8 cellular contexts compared by ENCODE assay signal in genomic region chr2:241732513-241733186, GRCh38. TPM values are rescaled to one million over a fixed set of nuclear protein-coding genes. Genes with fewer than 3 reads are reported as not detected.
DNase-seq lines count a peak whose midpoint lies in the region; ATAC-seq, FAIRE-seq and TF ChIP-seq lines count a peak whose summit lies in the region.
"Not testable (repeated sequence)": the region's sequence is repeated elsewhere in the genome, so short reads cannot be mapped to it uniquely, and the experiment has no call there.

No MANE protein-coding gene starts in this region.

- WGBS in H9 (ENCODE audit: extremely low coverage, insufficient read length, low lambda C conversion rate), result no CpG with 5 or more reads among the region's 26 CpGs
- WGBS in K562 (ENCODE audit: insufficient coverage, low coverage, missing lambda C conversion rate), result 30% methylated on average over 15 of the region's 26 CpGs

- H2BK12ac ChIP-seq in H9 (ENCODE audit: insufficient read length, low read depth, low read length), result not testable (repeated sequence)

- peak overlapping the region in 1 of 2 experiments; percentile 56; a peak in 1 of 5 replicates for H3K4me3 Mint-ChIP-seq in H9
- peak overlapping the region; percentile 61 for H3K4me3 Mint-ChIP-seq in glutamatergic neuron (ENCODE audit: unreplicated experiment)
- H3K4me3 Mint-ChIP-seq in natural killer cell treated with Interleukin-12 subunit alpha and Interleukin-12 subunit beta and Interleukin-15 and Interleukin-18, amount 100 ng/mL, for 72 hours, result peak overlapping the region; percentile 61

- H2AFZ ChIP-seq in H9 (ENCODE audit: low read length); PC-3 (ENCODE audit: low read length): not testable (repeated sequence)
- H2AFZ ChIP-seq in K562 (ENCODE audit: low read depth, low read length), result peak overlapping the region; percentile 55; the same call in 1 of the 2 replicates

- not testable (repeated sequence) for TF ChIP-seq EP300 in K562 (IDR thresholded peaks at IDR 0.05; ENCODE audit: low read length)

- H4K8ac ChIP-seq in H9 (replicated peaks; ENCODE audit: insufficient read length, low read depth, low read length), result not testable (repeated sequence)

- H2BK5ac ChIP-seq in H9 (ENCODE audit: insufficient read length, low read length), result not testable (repeated sequence)

- CTCF ChIA-PET in PC-3 (lab: Charles Lee); K562 (lab: Yijun Ruan, JAX; ENCODE audit: low intra/inter-chr PET ratio): not testable (repeated sequence)

- peak; percentile 77 for FAIRE-seq in K562 (lab: Jason Lieb, UNC)

- H2BK120ac ChIP-seq in H9 (ENCODE audit: low read depth, low read length, poor library complexity, severe bottlenecking), result not testable (repeated sequence)

- peaks cover 12% of the 10 kb centered on the region for H3K23me2 ChIP-seq in H9 (ENCODE audit: insufficient read length, low read depth, low read length, poor library complexity, severe bottlenecking)

- peak; percentile 47 to 76; a peak in 3 of 4 replicates for TF ChIP-seq RAD21 in K562 (CRISPR knock-in tag; conservative IDR thresholded peaks at IDR 0.05 in 1 of 2, IDR thresholded peaks at IDR 0.05 in 1 of 2)

- not testable (repeated sequence) for H3K18ac ChIP-seq in H9 (ENCODE audit: insufficient read length, low read depth, low read length)

- not testable (repeated sequence) for ATAC-seq in PC-3; K562; natural killer cell treated with Interleukin-12 subunit alpha and Interleukin-12 subunit beta and Interleukin-15 and Interleukin-18, amount 100 ng/mL, for 72 hours

- not testable (repeated sequence) for H3F3A ChIP-seq in PC-3 (ENCODE audit: low read length, unreplicated experiment)

- not testable (repeated sequence) for H3K79me2 ChIP-seq in H9 (ENCODE audit: insufficient read depth, low read length); PC-3 (ENCODE audit: low read length)
- peaks cover 19% of the 10 kb centered on the region for H3K79me2 ChIP-seq in K562 (ENCODE audit: control insufficient read depth, insufficient read depth, low read length)

- peak overlapping the region; percentile 93 for H3K27ac ChIP-seq in BLaER1
- not testable (repeated sequence) for H3K27ac ChIP-seq in H9 (ENCODE audit: insufficient read length, low read depth, low read length); K562 (ENCODE audit: extremely low read depth, low read depth, low read length)
- H3K27ac ChIP-seq in PC-3 (ENCODE audit: low read length), result peak overlapping the region; percentile 59

- H3K27ac Mint-ChIP-seq in H9, result peak overlapping the region in 1 of 3 experiments; percentile 74; a peak in 1 of 7 replicates
- not testable (repeated sequence) for H3K27ac Mint-ChIP-seq in glutamatergic neuron (ENCODE audit: unreplicated experiment)
- peak overlapping the region; percentile 3 to 15 for H3K27ac Mint-ChIP-seq in natural killer cell treated with Interleukin-12 subunit alpha and Interleukin-12 subunit beta and Interleukin-15 and Interleukin-18, amount 100 ng/mL, for 72 hours

- not testable (repeated sequence) for H4K91ac ChIP-seq in H9 (ENCODE audit: insufficient read length, low read depth, low read length)

- peaks cover 12% of the 10 kb centered on the region; the same call in 1 of the 2 replicates for H3K36me3 ChIP-seq in BLaER1
- H3K36me3 ChIP-seq in PC-3 (ENCODE audit: low read depth, low read length); K562 (ENCODE audit: control insufficient read depth, insufficient read depth, low read length): not testable (repeated sequence)

- H3K4me1 Mint-ChIP-seq in H9; glutamatergic neuron (ENCODE audit: low read depth, unreplicated experiment): not testable (repeated sequence)
- H3K4me1 Mint-ChIP-seq in natural killer cell treated with Interleukin-12 subunit alpha and Interleukin-12 subunit beta and Interleukin-15 and Interleukin-18, amount 100 ng/mL, for 72 hours (ENCODE audit: low read depth in 2 of 2), result peaks cover 35 to 40% of the 10 kb centered on the region in 2 donors

- H2AK5ac ChIP-seq in H9 (ENCODE audit: insufficient read length, low read length), result not testable (repeated sequence)

- peaks cover 3 to 13% (median 11%) of the 10 kb centered on the region in 3 experiments; a peak in 4 of 7 replicates for H3K36me3 Mint-ChIP-seq in H9 (ENCODE audit: insufficient read depth in 1 of 3, low read depth in 3 of 3)
- H3K36me3 Mint-ChIP-seq in glutamatergic neuron (ENCODE audit: unreplicated experiment); natural killer cell treated with Interleukin-12 subunit alpha and Interleukin-12 subunit beta and Interleukin-15 and Interleukin-18, amount 100 ng/mL, for 72 hours: not testable (repeated sequence)

- POLR2A ChIA-PET in PC-3 (lab: Charles Lee; ENCODE audit: unreplicated experiment); K562 (lab: Yijun Ruan, JAX): not testable (repeated sequence)

- BruUV-seq in PC-3 (replicated peaks; lab: Mats Ljungman, UMichigan); K562 (replicated peaks; lab: Mats Ljungman, UMichigan): not testable (repeated sequence)

- H3K23ac ChIP-seq in H9 (ENCODE audit: insufficient read length, low read depth, low read length), result not testable (repeated sequence)

- DNase-seq in H9 (peak; percentile 59), PC-3 (peak; percentile 41), K562 (ENCODE audit: extremely low read depth in 1 of 4, low spot score in 3 of 4) (peak in 1 of 4 experiments; percentile 64), glutamatergic neuron (peak; percentile 78)
- peak; percentile 76 to 85 for DNase-seq in activated CD4-positive, alpha-beta T cell treated with anti-CD3 and anti-CD28 coated beads, Interleukin-2, amount 50 U/mL, for 48 hours
- peak; percentile 72 for DNase-seq in natural killer cell treated with Interleukin-12 subunit alpha and Interleukin-12 subunit beta and Interleukin-15 and Interleukin-18, amount 100 ng/mL, for 72 hours (ENCODE audit: low spot score)
- peak in 2 of 3 experiments; percentile 35 for DNase-seq in stimulated activated CD4-positive, alpha-beta T cell treated with anti-CD3 and anti-CD28 coated beads, TNF-alpha, amount 100 ng/mL, for 4 hours (ENCODE audit: low read depth in 3 of 3)

- H3K4ac ChIP-seq in H9 (ENCODE audit: low read depth, low read length), result not testable (repeated sequence)

- not testable (repeated sequence) for H3K56ac ChIP-seq in H9 (ENCODE audit: insufficient read length, low read depth, low read length)

- not testable (repeated sequence) for H4K5ac ChIP-seq in H9 (ENCODE audit: insufficient read length, low read depth, low read length)

- peaks cover 84% of the 10 kb centered on the region for H3K4me1 ChIP-seq in BLaER1
- H3K4me1 ChIP-seq in H9 (ENCODE audit: insufficient read depth, low read length), result not testable (repeated sequence)
- H3K4me1 ChIP-seq in PC-3 (ENCODE audit: insufficient read depth, low read length), result peaks cover 14% of the 10 kb centered on the region
- peaks cover 4 to 39% of the 10 kb centered on the region in 2 experiments; a peak in 3 of 5 replicates for H3K4me1 ChIP-seq in K562 (replicated peaks in 1 of 2; ENCODE audit: control insufficient read depth in 2 of 2, insufficient read depth in 2 of 2, low read length in 2 of 2)

- not testable (repeated sequence) for H2BK15ac ChIP-seq in H9 (ENCODE audit: low read depth, low read length)

- H3K9me3 Mint-ChIP-seq in H9; natural killer cell treated with Interleukin-12 subunit alpha and Interleukin-12 subunit beta and Interleukin-15 and Interleukin-18, amount 100 ng/mL, for 72 hours: not testable (repeated sequence)
- peaks cover 12% of the 10 kb centered on the region for H3K9me3 Mint-ChIP-seq in glutamatergic neuron (ENCODE audit: unreplicated experiment)

- H3K27me3 ChIP-seq in BLaER1; H9 (ENCODE audit: insufficient read depth, low read length); PC-3 (ENCODE audit: low read length); K562 (ENCODE audit: control insufficient read depth in 2 of 2, insufficient read depth in 2 of 2, low read length in 2 of 2): not testable (repeated sequence)

- H3K79me1 ChIP-seq in H9 (ENCODE audit: insufficient read depth, low read depth, low read length, poor library complexity, severe bottlenecking), result not testable (repeated sequence)

- peak overlapping the region; percentile 53; the same call in 1 of the 2 replicates for H3K9ac ChIP-seq in BLaER1
- H3K9ac ChIP-seq in H9 (ENCODE audit: extremely low read depth, insufficient read length, low read length); PC-3 (ENCODE audit: low read length); K562 (ENCODE audit: insufficient read depth in 1 of 2, low read depth in 2 of 2, low read length in 2 of 2): not testable (repeated sequence)

- H3K9me3 ChIP-seq in BLaER1; H9 (ENCODE audit: control insufficient read depth, low read depth, low read length); PC-3 (ENCODE audit: low read length); K562 (replicated peaks; ENCODE audit: control insufficient read depth, insufficient read depth, low read depth, low read length): not testable (repeated sequence)

- not testable (repeated sequence) for H3T11ph ChIP-seq in H9 (ENCODE audit: low read length)

- intact Hi-C loops in PC-3 (cut with micrococcal nuclease) (loop anchor here (2.0 to 10.0 kb wide), 2 partner anchors 30 to 132 kb away; partner anchors contain the start of genes ING5 and RTP5), K562 (cut with micrococcal nuclease) (loop anchor here (1.0 to 5.0 kb wide), 3 partner anchors 45 to 150 kb away; partner anchors contain the start of gene DTYMK)

- H3K14ac ChIP-seq in H9 (ENCODE audit: insufficient read depth, low read length), result not testable (repeated sequence)

- TF ChIP-seq CTCF in H9 (conservative IDR thresholded peaks at IDR 0.05), result peak; percentile 74
- peak; percentile 38; the same call in 1 of the 2 replicates for TF ChIP-seq CTCF in PC-3 (conservative IDR thresholded peaks at IDR 0.05; ENCODE audit: low read depth, low read length)
- TF ChIP-seq CTCF in K562 (IDR thresholded peaks at IDR 0.05 in 2 of 3, conservative IDR thresholded peaks at IDR 0.05 in 1 of 3; ENCODE audit: insufficient read depth in 2 of 3, low read depth in 1 of 3, low read length in 3 of 3), result peak; percentile 30 to 44 (median 35); a peak in 3 of 6 replicates
- peak; percentile 60 for TF ChIP-seq CTCF in glutamatergic neuron (IDR thresholded peaks at IDR 0.05; ENCODE audit: partially characterized antibody, unreplicated experiment)

- not testable (repeated sequence) for H3K9me2 ChIP-seq in PC-3 (replicated peaks; ENCODE audit: low read length)

- peak overlapping the region; percentile 81; the same call in 1 of the 2 replicates for H3K4me3 ChIP-seq in BLaER1
- H3K4me3 ChIP-seq in PC-3 (ENCODE audit: low read length); K562: not testable (repeated sequence)

- not testable (repeated sequence) for TF ChIP-seq POLR2A in K562 (conservative IDR thresholded peaks at IDR 0.05)

- not testable (repeated sequence) for H4K20me1 ChIP-seq in BLaER1; H9 (ENCODE audit: control insufficient read depth, insufficient read depth, insufficient read length); PC-3 (ENCODE audit: low read length); K562 (replicated peaks; ENCODE audit: control insufficient read depth, insufficient read depth, low read length)

- H3K4me2 ChIP-seq in BLaER1 (peak overlapping the region; percentile 98), PC-3 (ENCODE audit: low read length) (peak overlapping the region; percentile 80; the same call in 1 of the 2 replicates)
- not testable (repeated sequence) for H3K4me2 ChIP-seq in H9 (ENCODE audit: insufficient read depth, insufficient read length, low read length); K562 (ENCODE audit: insufficient read depth, low read length)

- H2BK20ac ChIP-seq in H9 (ENCODE audit: low read depth, low read length, poor library complexity, severe bottlenecking), result not testable (repeated sequence)

- in situ Hi-C loops in K562 (cut with MboI), result not testable (repeated sequence)

- H3K27me3 Mint-ChIP-seq in H9 (ENCODE audit: low read depth), result peaks cover 23% of the 10 kb centered on the region
- not testable (repeated sequence) for H3K27me3 Mint-ChIP-seq in glutamatergic neuron (ENCODE audit: unreplicated experiment); natural killer cell treated with Interleukin-12 subunit alpha and Interleukin-12 subunit beta and Interleukin-15 and Interleukin-18, amount 100 ng/mL, for 72 hours

- not testable (repeated sequence) for H3K9me1 ChIP-seq in K562 (ENCODE audit: control insufficient read depth, insufficient read depth, low read length)

RNA-seq across cellular contexts. Expression of gene D2HGDH, which starts 1.8 kb away (rescaled TPM):
- total RNA-seq in H9 (2021), result 10.0 TPM in 2 replicates
- 28.5 and 51.2 TPM in 2 replicates for total RNA-seq in PC-3 (2014; rRNA removed)
- 47.1 and 160 TPM in 2 replicates for total RNA-seq in K562 (2011; cell fraction: chromatin; rRNA removed; ENCODE audit: low replicate concordance)
- total RNA-seq in K562 (2011; cell fraction: nucleolus; rRNA removed), result 99.4 and 106 TPM in 2 replicates
- total RNA-seq in K562 (2011; cell fraction: nucleoplasm; rRNA removed), result 49.9 and 63.9 TPM in 2 replicates
- 22.4 and 23.3 TPM in 2 replicates for total RNA-seq in K562 (2014; rRNA removed)
- total RNA-seq in K562 (2014; rRNA removed; fragmentation: Illumina TruSeq; extraction: Trizol), result 1.7 and 4.4 TPM in 2 replicates
- 10.3 and 10.9 TPM in 2 replicates for total RNA-seq in K562 (2015; rRNA removed; fragmentation: Illumina TruSeq; extraction: Trizol)
- total RNA-seq in K562 (2021), result 26.0 and 30.8 TPM in 2 replicates
- polyA plus RNA-seq in K562 (2011; rRNA removed), result 15.2 and 25.7 TPM in 2 replicates
- polyA plus RNA-seq in K562 (2011; cell fraction: cytosol; rRNA removed), result 10.4 and 20.9 TPM in 2 replicates
- polyA plus RNA-seq in K562 (2011; cell fraction: nucleus; rRNA removed), result 136 and 197 TPM in 2 replicates
- 28.7 and 36.6 TPM in 2 replicates for polyA plus RNA-seq in K562 (2012)
- 5.1 and 10.1 TPM in 2 replicates for polyA plus RNA-seq in K562 (2014; fragmentation: Illumina TruSeq; extraction: Trizol)
- under 1 TPM; 0.39 to 0.52 TPM for polyA plus RNA-seq in K562 (2014; fragmentation: Nextera tagmentation; extraction: Ambion mirVana)
- 26.5 and 29.0 TPM in 2 replicates for polyA plus RNA-seq in K562 (2014; rRNA removed)
- polyA minus RNA-seq in K562 (2011; rRNA and poly(A)+ RNA removed), result 4.4 and 10.4 TPM in 2 replicates
- polyA minus RNA-seq in K562 (2011; cell fraction: cytosol; rRNA and poly(A)+ RNA removed), result 14.4 and 21.0 TPM in 2 replicates
- 33.7 and 35.7 TPM in 2 replicates for polyA minus RNA-seq in K562 (2011; cell fraction: nucleus; rRNA and poly(A)+ RNA removed)
- total RNA-seq in glutamatergic neuron (ENCODE audit: unreplicated experiment), result 12.5 TPM
- 10 to 100 TPM; 36.6 to 60.1 TPM for total RNA-seq in natural killer cell treated with Interleukin-12 subunit alpha and Interleukin-12 subunit beta and Interleukin-15 and Interleukin-18, amount 100 ng/mL, for 72 hours

RNA-seq across cellular contexts. Expression of gene ING5, which starts 30.8 kb away (rescaled TPM):
- total RNA-seq in H9 (2021), result 60.4 and 66.0 TPM in 2 replicates
- total RNA-seq in PC-3 (2014; rRNA removed), result 30.2 and 32.1 TPM in 2 replicates
- total RNA-seq in K562 (2011; cell fraction: chromatin; rRNA removed; ENCODE audit: low replicate concordance), result 115 and 209 TPM in 2 replicates
- 112 and 114 TPM in 2 replicates for total RNA-seq in K562 (2011; cell fraction: nucleolus; rRNA removed)
- 67.4 and 95.2 TPM in 2 replicates for total RNA-seq in K562 (2011; cell fraction: nucleoplasm; rRNA removed)
- 28.7 and 30.5 TPM in 2 replicates for total RNA-seq in K562 (2014; rRNA removed)
- 23.2 and 27.9 TPM in 2 replicates for total RNA-seq in K562 (2014; rRNA removed; fragmentation: Illumina TruSeq; extraction: Trizol)
- total RNA-seq in K562 (2015; rRNA removed; fragmentation: Illumina TruSeq; extraction: Trizol), result 26.9 and 28.4 TPM in 2 replicates
- total RNA-seq in K562 (2021), result 25.1 and 27.5 TPM in 2 replicates
- 32.0 and 37.2 TPM in 2 replicates for polyA plus RNA-seq in K562 (2011; rRNA removed)
- 27.3 and 27.8 TPM in 2 replicates for polyA plus RNA-seq in K562 (2011; cell fraction: cytosol; rRNA removed)
- 77.4 and 82.1 TPM in 2 replicates for polyA plus RNA-seq in K562 (2011; cell fraction: nucleus; rRNA removed)
- 23.3 and 29.6 TPM in 2 replicates for polyA plus RNA-seq in K562 (2012)
- polyA plus RNA-seq in K562 (2014; fragmentation: Illumina TruSeq; extraction: Trizol), result 21.9 and 23.2 TPM in 2 replicates
- 10 to 100 TPM; 10.4 to 13.2 TPM for polyA plus RNA-seq in K562 (2014; fragmentation: Nextera tagmentation; extraction: Ambion mirVana)
- polyA plus RNA-seq in K562 (2014; rRNA removed), result 53.3 and 73.4 TPM in 2 replicates
- polyA minus RNA-seq in K562 (2011; rRNA and poly(A)+ RNA removed), result 33.2 and 34.8 TPM in 2 replicates
- polyA minus RNA-seq in K562 (2011; cell fraction: cytosol; rRNA and poly(A)+ RNA removed), result 17.5 and 22.4 TPM in 2 replicates
- 22.6 and 23.5 TPM in 2 replicates for polyA minus RNA-seq in K562 (2011; cell fraction: nucleus; rRNA and poly(A)+ RNA removed)
- 38.3 TPM for total RNA-seq in glutamatergic neuron (ENCODE audit: unreplicated experiment)
- total RNA-seq in natural killer cell treated with Interleukin-12 subunit alpha and Interleukin-12 subunit beta and Interleukin-15 and Interleukin-18, amount 100 ng/mL, for 72 hours, result 10 to 100 TPM; 27.8 to 70.6 TPM

RNA-seq across cellular contexts. Expression of gene GAL3ST2, which starts 44.0 kb away (rescaled TPM):
- total RNA-seq in H9 (2021) (0.33 and 0.37 TPM in 2 replicates), PC-3 (2014; rRNA removed) (not detected in 2 replicates), K562 (2014; rRNA removed) (0.61 TPM in 1 of 2 replicates, not detected in the other), K562 (2014; rRNA removed; fragmentation: Illumina TruSeq; extraction: Trizol) (not detected in 2 replicates), K562 (2015; rRNA removed; fragmentation: Illumina TruSeq; extraction: Trizol) (not detected in 2 replicates), K562 (2021) (0.31 and 0.42 TPM in 2 replicates), glutamatergic neuron (ENCODE audit: unreplicated experiment) (0.42 TPM)
- 0.51 and 1.8 TPM in 2 replicates for total RNA-seq in K562 (2011; cell fraction: chromatin; rRNA removed; ENCODE audit: low replicate concordance)
- 1.8 and 2.2 TPM in 2 replicates for total RNA-seq in K562 (2011; cell fraction: nucleolus; rRNA removed)
- 1.1 TPM in 1 of 2 replicates, not detected in the other for total RNA-seq in K562 (2011; cell fraction: nucleoplasm; rRNA removed)
- polyA plus RNA-seq in K562 (2011; rRNA removed) (0.08 TPM in 1 of 2 replicates, not detected in the other), K562 (2014; fragmentation: Illumina TruSeq; extraction: Trizol) (not detected in 2 replicates), K562 (2014; fragmentation: Nextera tagmentation; extraction: Ambion mirVana) (not detected), K562 (2014; rRNA removed) (0.38 TPM in 1 of 2 replicates, not detected in the other)
- not detected in 2 replicates for polyA plus RNA-seq in K562 (2011; cell fraction: cytosol; rRNA removed)
- 0.15 and 0.43 TPM in 2 replicates for polyA plus RNA-seq in K562 (2011; cell fraction: nucleus; rRNA removed)
- 0.90 and 1.00 TPM in 2 replicates for polyA plus RNA-seq in K562 (2012)
- not detected in 2 replicates for polyA minus RNA-seq in K562 (2011; rRNA and poly(A)+ RNA removed)
- polyA minus RNA-seq in K562 (2011; cell fraction: cytosol; rRNA and poly(A)+ RNA removed), result not detected in 2 replicates
- polyA minus RNA-seq in K562 (2011; cell fraction: nucleus; rRNA and poly(A)+ RNA removed), result 0.33 and 0.67 TPM in 2 replicates
- total RNA-seq in natural killer cell treated with Interleukin-12 subunit alpha and Interleukin-12 subunit beta and Interleukin-15 and Interleukin-18, amount 100 ng/mL, for 72 hours, result 1 to 10 TPM in 1 of 2 donors, under 1 TPM in 1; 0.83 to 2.8 TPM

RNA-seq across cellular contexts. Expression of gene DTYMK, which starts 46.0 kb away (rescaled TPM):
- 75.6 and 76.0 TPM in 2 replicates for total RNA-seq in H9 (2021)
- 130 and 155 TPM in 2 replicates for total RNA-seq in PC-3 (2014; rRNA removed)
- total RNA-seq in K562 (2011; cell fraction: chromatin; rRNA removed; ENCODE audit: low replicate concordance), result 57.7 and 95.5 TPM in 2 replicates
- 74.7 and 77.5 TPM in 2 replicates for total RNA-seq in K562 (2011; cell fraction: nucleolus; rRNA removed)
- total RNA-seq in K562 (2011; cell fraction: nucleoplasm; rRNA removed), result 86.8 and 106 TPM in 2 replicates
- 78.1 and 81.1 TPM in 2 replicates for total RNA-seq in K562 (2014; rRNA removed)
- 26.5 and 31.9 TPM in 2 replicates for total RNA-seq in K562 (2014; rRNA removed; fragmentation: Illumina TruSeq; extraction: Trizol)
- 47.9 and 55.3 TPM in 2 replicates for total RNA-seq in K562 (2015; rRNA removed; fragmentation: Illumina TruSeq; extraction: Trizol)
- 83.3 and 85.0 TPM in 2 replicates for total RNA-seq in K562 (2021)
- polyA plus RNA-seq in K562 (2011; rRNA removed), result 51.2 and 51.8 TPM in 2 replicates
- 45.7 and 67.7 TPM in 2 replicates for polyA plus RNA-seq in K562 (2011; cell fraction: cytosol; rRNA removed)
- 49.7 and 59.0 TPM in 2 replicates for polyA plus RNA-seq in K562 (2011; cell fraction: nucleus; rRNA removed)
- 49.1 and 64.7 TPM in 2 replicates for polyA plus RNA-seq in K562 (2012)
- polyA plus RNA-seq in K562 (2014; fragmentation: Illumina TruSeq; extraction: Trizol), result 43.4 and 50.3 TPM in 2 replicates
- polyA plus RNA-seq in K562 (2014; fragmentation: Nextera tagmentation; extraction: Ambion mirVana), result 10 to 100 TPM in 1 of 2 experiments, 1 to 10 TPM in 1; 8.2 to 20.4 TPM
- 68.7 and 79.5 TPM in 2 replicates for polyA plus RNA-seq in K562 (2014; rRNA removed)
- polyA minus RNA-seq in K562 (2011; rRNA and poly(A)+ RNA removed), result 9.9 and 12.3 TPM in 2 replicates
- polyA minus RNA-seq in K562 (2011; cell fraction: cytosol; rRNA and poly(A)+ RNA removed), result 22.5 and 22.9 TPM in 2 replicates
- polyA minus RNA-seq in K562 (2011; cell fraction: nucleus; rRNA and poly(A)+ RNA removed), result 12.9 and 17.8 TPM in 2 replicates
- total RNA-seq in glutamatergic neuron (ENCODE audit: unreplicated experiment), result 32.8 TPM
- total RNA-seq in natural killer cell treated with Interleukin-12 subunit alpha and Interleukin-12 subunit beta and Interleukin-15 and Interleukin-18, amount 100 ng/mL, for 72 hours, result 100 to 1,000 TPM in 1 of 2 donors, 10 to 100 TPM in 1; 65.1 to 155 TPM
